1 cellular context compared by ENCODE assay signal in genomic region chr3:110855207-110855606, GRCh38.
TF ChIP-seq lines count a peak whose summit lies in the region.

No MANE protein-coding gene starts in this region.

TF ChIP-seq in SK-N-SH treated with all-trans-retinoic acid at 6 μM for 48 hours, 23 proteins besides CTCF, POLR2A, EP300 and RAD21 (continued from another document):
- TF ChIP-seq, protein P1, sequence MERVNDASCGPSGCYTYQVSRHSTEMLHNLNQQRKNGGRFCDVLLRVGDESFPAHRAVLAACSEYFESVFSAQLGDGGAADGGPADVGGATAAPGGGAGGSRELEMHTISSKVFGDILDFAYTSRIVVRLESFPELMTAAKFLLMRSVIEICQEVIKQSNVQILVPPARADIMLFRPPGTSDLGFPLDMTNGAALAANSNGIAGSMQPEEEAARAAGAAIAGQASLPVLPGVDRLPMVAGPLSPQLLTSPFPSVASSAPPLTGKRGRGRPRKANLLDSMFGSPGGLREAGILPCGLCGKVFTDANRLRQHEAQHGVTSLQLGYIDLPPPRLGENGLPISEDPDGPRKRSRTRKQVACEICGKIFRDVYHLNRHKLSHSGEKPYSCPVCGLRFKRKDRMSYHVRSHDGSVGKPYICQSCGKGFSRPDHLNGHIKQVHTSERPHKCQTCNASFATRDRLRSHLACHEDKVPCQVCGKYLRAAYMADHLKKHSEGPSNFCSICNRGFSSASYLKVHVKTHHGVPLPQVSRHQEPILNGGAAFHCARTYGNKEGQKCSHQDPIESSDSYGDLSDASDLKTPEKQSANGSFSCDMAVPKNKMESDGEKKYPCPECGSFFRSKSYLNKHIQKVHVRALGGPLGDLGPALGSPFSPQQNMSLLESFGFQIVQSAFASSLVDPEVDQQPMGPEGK (CRISPR knock-in tag; IDR thresholded peaks at IDR 0.05; ENCODE audit: borderline replicate concordance) = no peak
- TF ChIP-seq CSRNP3 (CRISPR knock-in tag; IDR thresholded peaks at IDR 0.05) = no peak
- no peak for TF ChIP-seq ZC3H10 (CRISPR knock-in tag; IDR thresholded peaks at IDR 0.05)
- no peak for TF ChIP-seq ZNF8 (CRISPR knock-in tag; IDR thresholded peaks at IDR 0.05)
- TF ChIP-seq ZFP30 (CRISPR knock-in tag; IDR thresholded peaks at IDR 0.05) = no peak
- TF ChIP-seq TOX (CRISPR knock-in tag; IDR thresholded peaks at IDR 0.05; ENCODE audit: borderline replicate concordance) = no peak
- no peak for TF ChIP-seq RARB (CRISPR knock-in tag; IDR thresholded peaks at IDR 0.05)
- TF ChIP-seq ZNF565 (CRISPR knock-in tag; conservative IDR thresholded peaks at IDR 0.05; ENCODE audit: low read depth) = no peak
- no peak for TF ChIP-seq BACH2 (CRISPR knock-in tag; IDR thresholded peaks at IDR 0.05; ENCODE audit: borderline replicate concordance)
- no peak for TF ChIP-seq OSR1 (CRISPR knock-in tag; IDR thresholded peaks at IDR 0.05)
- no peak for TF ChIP-seq CREB5 (CRISPR knock-in tag; IDR thresholded peaks at IDR 0.05; ENCODE audit: low read depth)
- no peak for TF ChIP-seq PPARA (CRISPR knock-in tag; IDR thresholded peaks at IDR 0.05; ENCODE audit: borderline replicate concordance)
